In genomic region chr4:83219991-83220360, GRCh38 we compare ENCODE assay signal across 13 cellular contexts.
DNase-seq lines count a peak whose midpoint lies in the region; ATAC-seq, FAIRE-seq and TF ChIP-seq lines count a peak whose summit lies in the region.
"Had no signal": no experiment of that assay in that cellular context is flagged by ENCODE, and none has a peak within 500 bp of the region (broad histone marks: within the 10 kb centered on the region; RNA-seq: fewer than 3 reads in every experiment).

No MANE protein-coding gene starts in this region.

- TF ChIP-seq EP300 in GM12878 (IDR thresholded peaks at IDR 0.05; ENCODE audit: borderline replicate concordance in 1 of 2, control insufficient read depth in 1 of 2, low read depth in 2 of 2, low read length in 2 of 2) = no peak

- WGBS in GM12878 (ENCODE audit: insufficient coverage, insufficient replicate concordance, low lambda C conversion rate, missing lambda C conversion rate) = 90% methylated on average over 6 of the region's 6 CpGs

- DNase-seq in T-helper 1 cell (no peak), MM.1S (no peak), GM12878 (ENCODE audit: low read depth, low spot score) (no peak), naive B cell (no peak)
- DNase-seq in stimulated activated naive CD4-positive, alpha-beta T cell (lab: John Stamatoyannopoulos, UW) = no peak
- DNase-seq: NCI-H446 had no signal

- H3K9me3 ChIP-seq in MM.1S (replicated peaks; ENCODE audit: insufficient read depth, low read length) = no peaks in the 10 kb centered on the region
- peaks cover under 1% of the 10 kb centered on the region; the same call in 1 of the 3 replicates for H3K9me3 ChIP-seq in GM12878 (replicated peaks; ENCODE audit: control insufficient read depth, insufficient read depth, low read length)

- H3K27me3 ChIP-seq in MM.1S (replicated peaks; ENCODE audit: insufficient read depth, low read length) = no peaks in the 10 kb centered on the region
- H3K27me3 ChIP-seq in GM12878 (replicated peaks in 1 of 2; ENCODE audit: control insufficient read depth in 2 of 2, insufficient read depth in 2 of 2, low read length in 1 of 2) = no peaks in the 10 kb centered on the region
- H3K27me3 ChIP-seq: dorsolateral prefrontal cortex had no signal

- H3K9me2 ChIP-seq in MM.1S (replicated peaks; ENCODE audit: insufficient read depth, low read length) = no peaks in the 10 kb centered on the region

- H3K27ac ChIP-seq in MM.1S (ENCODE audit: low read length) (peak overlapping the region; percentile 91), GM12878 (ENCODE audit: control insufficient read depth, insufficient read depth) (peak overlapping the region; percentile 97)
- H3K27ac ChIP-seq: 22Rv1 had no signal

- TF ChIP-seq RAD21 in GM12878 (IDR thresholded peaks at IDR 0.05; ENCODE audit: insufficient read depth, low read depth, low read length) = no peak

- H3K4me3 ChIP-seq in MM.1S (ENCODE audit: low read length) (no peak overlapping the region), GM12878 (peak overlapping the region; percentile 32; the same call in 1 of the 2 replicates)

- H3K9me3 Mint-ChIP-seq in T-helper 1 cell treated with Interleukin-12 subunit alpha and Interleukin-12 subunit beta and Interleukin-4 antibody, amounts not matched to agents 30 μg/mL and 1 μg/mL, for 36 hours = no peaks in the 10 kb centered on the region
- H3K9me3 Mint-ChIP-seq in naive B cell = no peaks in the 10 kb centered on the region
- H3K9me3 Mint-ChIP-seq: neural crest cell had no signal

- no peak for ATAC-seq in GM12878
- no peak for ATAC-seq in naive B cell (ENCODE audit: low read depth in 2 of 2)
- ATAC-seq in HG03135 (IDR thresholded peaks at IDR 0.05; ENCODE audit: unreplicated experiment) = no peak
- ATAC-seq in GM21515 (IDR thresholded peaks at IDR 0.05; ENCODE audit: unreplicated experiment) = no peak

- FAIRE-seq in GM12878 (lab: Jason Lieb, UNC) = no peak
- FAIRE-seq: urothelium cell line had no signal

- H3K4me1 ChIP-seq in MM.1S (ENCODE audit: low read length) = peaks cover 72% of the 10 kb centered on the region
- peaks cover 71% of the 10 kb centered on the region for H3K4me1 ChIP-seq in GM12878 (ENCODE audit: control insufficient read depth, insufficient read depth, low read length)

- RAD21 ChIA-PET in GM12878 (lab: Charles Lee; ENCODE audit: unreplicated experiment) = interaction anchor here (0.9 to 4.4 kb wide), 5 partner anchors 19 to 107 kb away, joined by 3 to 127 read pairs (median 27); partner anchors contain the start of gene PLAC8

- CTCF ChIA-PET in GM12878 (lab: Yijun Ruan, JAX) = interaction anchor here (1.0 to 3.2 kb wide), 4 partner anchors 11 to 44 kb away, joined by 3 to 24 read pairs (median 8); no protein-coding TSS in a partner anchor

- peaks cover 2% of the 10 kb centered on the region for H3K27me3 Mint-ChIP-seq in T-helper 1 cell treated with Interleukin-12 subunit alpha and Interleukin-12 subunit beta and Interleukin-4 antibody, amounts not matched to agents 30 μg/mL and 1 μg/mL, for 36 hours (ENCODE audit: low read depth)
- H3K27me3 Mint-ChIP-seq in naive B cell = no peaks in the 10 kb centered on the region

- peaks cover 72% of the 10 kb centered on the region for H3K4me1 Mint-ChIP-seq in T-helper 1 cell treated with Interleukin-12 subunit alpha and Interleukin-12 subunit beta and Interleukin-4 antibody, amounts not matched to agents 30 μg/mL and 1 μg/mL, for 36 hours (ENCODE audit: low read depth)
- peaks cover 59 to 86% (median 81%) of the 10 kb centered on the region in 3 donors for H3K4me1 Mint-ChIP-seq in naive B cell
- H3K4me1 Mint-ChIP-seq: neural crest cell had no signal

- no peaks in the 10 kb centered on the region for H3K36me3 ChIP-seq in MM.1S (replicated peaks; ENCODE audit: insufficient read depth, low read length)
- H3K36me3 ChIP-seq in GM12878 (ENCODE audit: control insufficient read depth in 2 of 2, insufficient read depth in 2 of 2, low read length in 1 of 2) = no peaks in the 10 kb centered on the region

- POLR2A ChIA-PET in GM12878 (lab: Charles Lee) = interaction anchor here (6.8 kb wide), 1 partner anchor 108 kb away, joined by 77 read pairs; the partner anchor contains the start of gene PLAC8

- in situ Hi-C loops in GM12878 (cut with MboI) = loop anchor here (5.0 kb wide), 1 partner anchor 108 kb away; the partner anchor contains the start of gene PLAC8

- intact Hi-C loops in GM12878 (cut with micrococcal nuclease; ENCODE audit: unreplicated experiment) = loop anchor here (1.0 to 5.0 kb wide), 4 partner anchors 40 to 208 kb away; partner anchors contain the start of gene LIN54

- H3K36me3 Mint-ChIP-seq in T-helper 1 cell treated with Interleukin-12 subunit alpha and Interleukin-12 subunit beta and Interleukin-4 antibody, amounts not matched to agents 30 μg/mL and 1 μg/mL, for 36 hours (ENCODE audit: low read depth) = peaks cover 7% of the 10 kb centered on the region
- no peaks in the 10 kb centered on the region for H3K36me3 Mint-ChIP-seq in naive B cell

- H4K20me1 ChIP-seq in MM.1S (ENCODE audit: insufficient read depth, low read length) = no peaks in the 10 kb centered on the region
- H4K20me1 ChIP-seq in GM12878 (ENCODE audit: control insufficient read depth, insufficient read depth) = no peaks in the 10 kb centered on the region

- BruUV-seq in GM12878 (replicated peaks; lab: Mats Ljungman, UMichigan) = no TSS peak

- no peak for TF ChIP-seq POLR2A in GM12878 (IDR thresholded peaks at IDR 0.05; ENCODE audit: low read depth, low read length)

- TF ChIP-seq CTCF in MM.1S (IDR thresholded peaks at IDR 0.05; ENCODE audit: low read length) = no peak
- TF ChIP-seq CTCF in GM12878 (IDR thresholded peaks at IDR 0.05 in 2 of 3, conservative IDR thresholded peaks at IDR 0.05 in 1 of 3; ENCODE audit: control insufficient read depth in 2 of 3, extremely low read depth in 1 of 3, insufficient read depth in 1 of 3, low read depth in 3 of 3, low read length in 3 of 3) = no peak

- H3K9ac ChIP-seq in MM.1S (ENCODE audit: low read length) = peak overlapping the region; percentile 82; the same call in 1 of the 2 replicates
- H3K9ac ChIP-seq in GM12878 (ENCODE audit: control insufficient read depth, insufficient read depth, low read length) = peak overlapping the region; percentile 83

- H3K4me3 Mint-ChIP-seq in T-helper 1 cell treated with Interleukin-12 subunit alpha and Interleukin-12 subunit beta and Interleukin-4 antibody, amounts not matched to agents 30 μg/mL and 1 μg/mL, for 36 hours = peak overlapping the region; percentile 57
- peak overlapping the region in 7 of 8 donors; percentile 26 to 90 (median 80) for H3K4me3 Mint-ChIP-seq in naive B cell
- H3K4me3 Mint-ChIP-seq: neural crest cell had no signal

- H3K27ac Mint-ChIP-seq in T-helper 1 cell treated with Interleukin-12 subunit alpha and Interleukin-12 subunit beta and Interleukin-4 antibody, amounts not matched to agents 30 μg/mL and 1 μg/mL, for 36 hours = peak overlapping the region; percentile 79
- peak overlapping the region in 5 of 6 donors; percentile 61 to 96 (median 94) for H3K27ac Mint-ChIP-seq in naive B cell

- H3K79me2 ChIP-seq in MM.1S (ENCODE audit: low read length) (no peaks in the 10 kb centered on the region), GM12878 (ENCODE audit: control insufficient read depth, insufficient read depth, low read length) (no peaks in the 10 kb centered on the region; the same call in 1 of the 2 replicates)

- peaks cover 59% of the 10 kb centered on the region for H3F3A ChIP-seq in MM.1S (ENCODE audit: insufficient read depth, low read length)

- SMC1A ChIA-PET in GM12878 (lab: Charles Lee; ENCODE audit: uncharacterized antibody, unreplicated experiment) = interaction anchor here (0.9 to 10.4 kb wide), 8 partner anchors 16 to 149 kb away, joined by 3 to 183 read pairs (median 28); partner anchors contain the start of genes COQ2 and PLAC8

- H2AFZ ChIP-seq in MM.1S (ENCODE audit: low read length) (no peak overlapping the region), GM12878 (ENCODE audit: control insufficient read depth, low read depth, low read length) (peak overlapping the region; percentile 76; the same call in 1 of the 2 replicates)

- H3K4me2 ChIP-seq in MM.1S (ENCODE audit: low read depth, low read length) (peak overlapping the region; percentile 68; the same call in 1 of the 2 replicates), GM12878 (ENCODE audit: control insufficient read depth, insufficient read depth) (peak overlapping the region; percentile 97)

TF ChIP-seq in GM12878, 131 proteins besides CTCF, POLR2A, EP300 and RAD21 (continues in another document):
- 0 out of 2 replicates have a peak, but pooled peaks have one; percentile 18 for TF ChIP-seq NBN (IDR thresholded peaks at IDR 0.05)
- no peak for TF ChIP-seq ASH2L (IDR thresholded peaks at IDR 0.05; ENCODE audit: borderline replicate concordance, low read depth)
- TF ChIP-seq TBL1XR1 (IDR thresholded peaks at IDR 0.05; ENCODE audit: low read depth, low read length) = no peak
- TF ChIP-seq RAD51 (IDR thresholded peaks at IDR 0.05) = no peak
- no peak for TF ChIP-seq YY1 (IDR thresholded peaks at IDR 0.05; ENCODE audit: low read depth, low read length)
- no peak for TF ChIP-seq SMARCA5 (IDR thresholded peaks at IDR 0.05)
- no peak for TF ChIP-seq ZNF217 (IDR thresholded peaks at IDR 0.05)
- TF ChIP-seq PAX5 (IDR thresholded peaks at IDR 0.05; ENCODE audit: borderline replicate concordance, low read depth, low read length) = no peak
- TF ChIP-seq NR2F1 (conservative IDR thresholded peaks at IDR 0.05) = no peak
- peak; percentile 71; the same call in 1 of the 2 replicates for TF ChIP-seq MLLT1 (IDR thresholded peaks at IDR 0.05)
- no peak for TF ChIP-seq SMC3 (IDR thresholded peaks at IDR 0.05; ENCODE audit: borderline replicate concordance, low read length)
